ENCODE assay signal across 19 cellular contexts in genomic region chr17:16919663-16920627, GRCh38. TPM values are rescaled to one million over a fixed set of nuclear protein-coding genes. Genes with fewer than 3 reads are reported as not detected.
DNase-seq lines count a peak whose midpoint lies in the region; ATAC-seq, FAIRE-seq and TF ChIP-seq lines count a peak whose summit lies in the region.
"Had no signal": no experiment of that assay in that cellular context is flagged by ENCODE, and none has a peak within 500 bp of the region (broad histone marks: within the 10 kb centered on the region; RNA-seq: fewer than 3 reads in every experiment).

No MANE protein-coding gene starts in this region.

- no peak overlapping the region for H4K91ac ChIP-seq in H1 (replicated peaks; ENCODE audit: insufficient read length, low read length)

- TF ChIP-seq CTCF in DND-41 (IDR thresholded peaks at IDR 0.05; ENCODE audit: borderline replicate concordance, extremely low read depth, low read length, poor library complexity, severe bottlenecking): peak; percentile 13
- TF ChIP-seq CTCF in H1 (IDR thresholded peaks at IDR 0.05; ENCODE audit: control extremely low read depth in 1 of 3, insufficient read depth in 1 of 3, low read depth in 1 of 3, low read length in 3 of 3): peak; percentile 61 to 66 (median 64)
- TF ChIP-seq CTCF in omental fat pad (IDR thresholded peaks at IDR 0.05): no peak

- H3K9ac ChIP-seq in DND-41 (ENCODE audit: low read depth, low read length): no peak overlapping the region
- H3K9ac ChIP-seq in H1 (replicated peaks in 1 of 4; ENCODE audit: extremely low read depth in 1 of 4, low read depth in 3 of 4, low read length in 3 of 4): no peak overlapping the region

- peak; percentile 37 to 54 for TF ChIP-seq RAD21 in H1 (IDR thresholded peaks at IDR 0.05 in 1 of 2, conservative IDR thresholded peaks at IDR 0.05 in 1 of 2; ENCODE audit: low read depth in 2 of 2, low read length in 2 of 2)

- no peak overlapping the region for H3K4ac ChIP-seq in H1 (replicated peaks; ENCODE audit: insufficient read length, low read depth, low read length)

- H2BK12ac ChIP-seq in H1 (ENCODE audit: low read depth, low read length): no peak overlapping the region

- ATAC-seq in DND-41 (ENCODE audit: insufficient read depth, low read depth) (no peak), omental fat pad (ENCODE audit: low FRiP score) (no peak), HG03342 (IDR thresholded peaks at IDR 0.05; ENCODE audit: unreplicated experiment) (no peak)
- ATAC-seq: activated CD8-positive, alpha-beta memory T cell treated with anti-CD3 and anti-CD28 coated beads, Interleukin-2, amount 10 ng/mL, durations not matched to agents 7 days and 5 days; right cardiac atrium had no signal

- no peak overlapping the region for H3K23ac ChIP-seq in H1 (ENCODE audit: insufficient read length)

- H3K14ac ChIP-seq in H1 (ENCODE audit: insufficient read length): no peak overlapping the region

- H3K4me2 ChIP-seq in DND-41 (ENCODE audit: insufficient read depth, low read length) (no peak overlapping the region), H1 (ENCODE audit: insufficient read depth in 1 of 2, low read depth in 2 of 2, low read length in 2 of 2) (no peak overlapping the region)

- no peak overlapping the region for H4K5ac ChIP-seq in H1 (ENCODE audit: insufficient read length, low read depth, low read length)

- CTCF ChIA-PET in H1 (lab: Charles Lee; ENCODE audit: partially characterized antibody): interaction anchor here (0.9 to 4.1 kb wide), 8 partner anchors 9 to 73 kb away, joined by 3 to 19 read pairs (median 4); no protein-coding TSS in a partner anchor

- H3K36me3 ChIP-seq in DND-41 (ENCODE audit: insufficient read depth, low read length) (no peaks in the 10 kb centered on the region), H7 (replicated peaks; ENCODE audit: control insufficient read depth, insufficient read depth, low read length) (no peaks in the 10 kb centered on the region), H1 (ENCODE audit: control insufficient read depth in 2 of 4, insufficient read depth in 4 of 4, low read length in 3 of 4) (no peaks in the 10 kb centered on the region)

- POLR2A ChIA-PET in H1 (lab: Charles Lee; ENCODE audit: partially characterized antibody): no interaction called here

- no peaks in the 10 kb centered on the region for H3K79me1 ChIP-seq in H1 (ENCODE audit: low read depth, low read length)

- H2AFZ ChIP-seq in DND-41 (ENCODE audit: low read depth, low read length) (no peak overlapping the region), H1 (ENCODE audit: low read length) (peak overlapping the region; percentile 34; the same call in 1 of the 2 replicates)

- H3K56ac ChIP-seq in H1 (replicated peaks; ENCODE audit: insufficient read length, low read depth, low read length): no peak overlapping the region

- no peak for FAIRE-seq in H1 (lab: Jason Lieb, UNC)

- no peak for DNase-seq in DND-41
- peak; percentile 87 for DNase-seq in H7
- DNase-seq in H1 (ENCODE audit: low read depth in 1 of 2, low spot score in 2 of 2): no peak
- peak; percentile 0 for DNase-seq in omental fat pad (ENCODE audit: low spot score)
- DNase-seq in OCI-M1 (lab: John Stamatoyannopoulos, UW): no peak
- no peak for DNase-seq in NCI-H2107 treated with DMSO at 0.1 percent for 48 hours (lab: John Stamatoyannopoulos, UW; ENCODE audit: unreplicated experiment)
- no peak for DNase-seq in AG20443 (ENCODE audit: low spot score)
- DNase-seq: activated CD8-positive, alpha-beta memory T cell treated with anti-CD3 and anti-CD28 coated beads, Interleukin-2, amount 10 ng/mL, durations not matched to agents 7 days and 5 days; activated naive CD4-positive, alpha-beta T cell; NCI-H1105 treated with DMSO at 0.1 percent for 48 hours; NCI-H2171; NCI-H82 had no signal

- H3K9me3 ChIP-seq in DND-41 (ENCODE audit: insufficient read depth, low read length, severe bottlenecking): no peaks in the 10 kb centered on the region
- no peaks in the 10 kb centered on the region for H3K9me3 ChIP-seq in H1 (ENCODE audit: insufficient read depth in 2 of 2, low read depth in 1 of 2, low read length in 1 of 2)

- H3K27me3 ChIP-seq in DND-41 (ENCODE audit: insufficient read depth, low read length, poor library complexity) (no peaks in the 10 kb centered on the region), H7 (ENCODE audit: control insufficient read depth, insufficient read depth, low read length) (no peaks in the 10 kb centered on the region), H1 (replicated peaks in 1 of 4; ENCODE audit: control insufficient read depth in 3 of 4, extremely low read depth in 1 of 4, insufficient read depth in 3 of 4, low read length in 3 of 4) (no peaks in the 10 kb centered on the region)

- no peak overlapping the region for H2BK15ac ChIP-seq in H1 (ENCODE audit: low read length)

- no peak overlapping the region for H4K8ac ChIP-seq in H1 (ENCODE audit: extremely low read depth, insufficient read depth, low read length)

- no peak overlapping the region for H3K18ac ChIP-seq in H1 (ENCODE audit: extremely low read depth, low read length)

- WGBS in H1 (ENCODE audit: extremely low coverage in 1 of 2, insufficient coverage in 1 of 2, insufficient read length in 1 of 2, insufficient replicate concordance in 2 of 2, low coverage in 1 of 2, low lambda C conversion rate in 2 of 2, missing lambda C conversion rate in 1 of 2), 2 experiments: 88% methylated on average over 15 of the region's 15 CpGs; no CpG with 5 or more reads in 1 of the 2 experiments

- H2BK120ac ChIP-seq in H1 (replicated peaks; ENCODE audit: low read depth, low read length): no peak overlapping the region

- no peak overlapping the region for H2AK5ac ChIP-seq in H1 (ENCODE audit: low read depth, low read length)

- H3K79me2 ChIP-seq in DND-41 (ENCODE audit: insufficient read depth, low read length) (no peaks in the 10 kb centered on the region), H1 (ENCODE audit: control insufficient read depth in 1 of 2, insufficient read depth in 2 of 2, low read length in 2 of 2) (no peaks in the 10 kb centered on the region)

- no peak for TF ChIP-seq POLR2A in H1 (IDR thresholded peaks at IDR 0.05; ENCODE audit: control extremely low read depth in 1 of 2, low read depth in 2 of 2, low read length in 2 of 2)

- TF ChIP-seq EP300 in H1 (IDR thresholded peaks at IDR 0.05; ENCODE audit: borderline replicate concordance in 1 of 2, low read depth in 2 of 2, low read length in 2 of 2): no peak

- no peaks in the 10 kb centered on the region for H3K4me1 ChIP-seq in DND-41 (ENCODE audit: insufficient read depth, low read length)
- peaks cover 0 to 4% (median 0%) of the 10 kb centered on the region in 4 experiments; a peak in 1 of 7 replicates for H3K4me1 ChIP-seq in H1 (replicated peaks in 1 of 4; ENCODE audit: control insufficient read depth in 3 of 4, insufficient read depth in 4 of 4, low read length in 3 of 4)

- no peaks in the 10 kb centered on the region for H3K23me2 ChIP-seq in H1 (ENCODE audit: low read depth, low read length)

- H3K4me3 ChIP-seq in DND-41 (ENCODE audit: low read depth in 1 of 2, low read length in 2 of 2): no peak overlapping the region
- no peak overlapping the region for H3K4me3 ChIP-seq in H7 (ENCODE audit: insufficient read depth, low read depth, low read length)
- no peak overlapping the region for H3K4me3 ChIP-seq in H1 (ENCODE audit: extremely low read depth in 1 of 4, insufficient read depth in 2 of 4, low read depth in 3 of 4, low read length in 4 of 4)

- H3K27ac ChIP-seq in DND-41 (ENCODE audit: low read length) (no peak overlapping the region), H1 (ENCODE audit: low read depth, low read length) (no peak overlapping the region)
- H3K27ac ChIP-seq: VCaP had no signal

- H4K20me1 ChIP-seq in DND-41 (ENCODE audit: insufficient read depth, low read length) (no peaks in the 10 kb centered on the region), H1 (replicated peaks in 1 of 2; ENCODE audit: control insufficient read depth in 1 of 2, insufficient read depth in 2 of 2, low read length in 2 of 2) (no peaks in the 10 kb centered on the region)

- H2BK20ac ChIP-seq in H1 (ENCODE audit: low read length): no peak overlapping the region

- H2BK5ac ChIP-seq in H1 (ENCODE audit: low read depth, low read length): no peak overlapping the region

TF ChIP-seq in H1, 55 proteins besides CTCF, POLR2A, EP300 and RAD21:
- TF ChIP-seq CTBP2 (IDR thresholded peaks at IDR 0.05; ENCODE audit: borderline replicate concordance, insufficient read depth, insufficient read length, low read length): no peak
- TF ChIP-seq EZH2 (IDR thresholded peaks at IDR 0.05; ENCODE audit: low read depth, low read length, severe bottlenecking): no peak
- no peak for TF ChIP-seq SIX5 (IDR thresholded peaks at IDR 0.05; ENCODE audit: low read depth, low read length)
- TF ChIP-seq TAF7 (optimal IDR thresholded peaks at IDR 0.05; ENCODE audit: borderline replicate concordance, low read depth, low read length): no peak
- no peak for TF ChIP-seq HDAC6 (IDR thresholded peaks at IDR 0.05; ENCODE audit: low read depth, low read length)
- no peak for TF ChIP-seq BACH1 (IDR thresholded peaks at IDR 0.05; ENCODE audit: low read length)

RNA-seq across cellular contexts. Expression of gene TNFRSF13B, which starts 52.0 kb away (rescaled TPM):
- total RNA-seq in H7 (2014; rRNA removed; shearing (Covaris generic)): 0.21 TPM in 1 of 2 replicates, not detected in the other
- not detected in 2 replicates for total RNA-seq in H1 (2021; fragmentation: NEBNext Ultra II Directional; extraction: Animal tissue kit (Norgen Biotek cat#: 25700))
- polyA plus RNA-seq in H1 (2011; rRNA removed): not detected in 2 replicates
- not detected for polyA plus RNA-seq in H1 (2011; cell fraction: cytosol; rRNA removed)
- 0.10 TPM for polyA plus RNA-seq in H1 (2011; cell fraction: nucleus; rRNA removed)
- polyA plus RNA-seq in H1 (2012, experiment 1 of 2): not detected in 4 replicates
- polyA plus RNA-seq in H1 (2012, experiment 2 of 2): not detected
- polyA plus RNA-seq in H1 (2013, experiment 1 of 2): not detected
- not detected for polyA plus RNA-seq in H1 (2013, experiment 2 of 2)
- polyA minus RNA-seq in H1 (2011; rRNA and poly(A)+ RNA removed): not detected in 2 replicates
- polyA minus RNA-seq in H1 (2011; cell fraction: cytosol; rRNA and poly(A)+ RNA removed): not detected
- 0.30 TPM for polyA minus RNA-seq in H1 (2011; cell fraction: nucleus; rRNA and poly(A)+ RNA removed)
- total RNA-seq in omental fat pad: under 1 TPM in 1 of 4 donors, not detected in 3; 0.48 TPM
- total RNA-seq: activated CD8-positive, alpha-beta memory T cell treated with anti-CD3 and anti-CD28 coated beads, Interleukin-2, amount 10 ng/mL, durations not matched to agents 7 days and 5 days; aorta; fibroblast of villous mesenchyme; right cardiac atrium; T-helper 1 cell treated with Interleukin-12 subunit alpha and Interleukin-12 subunit beta and Interleukin-4 antibody, amounts not matched to agents 30 ng/mL and 1 ng/mL, for 36 hours had no signal
- polyA plus RNA-seq: aorta, neural cell, right cardiac atrium had no signal

Comparison
In these comparisons a context has a peak if more than half of its experiments do, and no peak if none do; other contexts are left out.
1. DNase-seq: peak in H7 (single experiment) and omental fat pad (single experiment); none in DND-41 (single experiment), H1 (0 of 2), OCI-M1 (single experiment), NCI-H2107 treated with DMSO at 0.1 percent for 48 hours (single experiment) and AG20443 (single experiment).
2. CTCF ChIP-seq: peak in DND-41 (single experiment) and H1 (3 of 3); none in omental fat pad (0 of 3).